In the genomic region with DNA sequence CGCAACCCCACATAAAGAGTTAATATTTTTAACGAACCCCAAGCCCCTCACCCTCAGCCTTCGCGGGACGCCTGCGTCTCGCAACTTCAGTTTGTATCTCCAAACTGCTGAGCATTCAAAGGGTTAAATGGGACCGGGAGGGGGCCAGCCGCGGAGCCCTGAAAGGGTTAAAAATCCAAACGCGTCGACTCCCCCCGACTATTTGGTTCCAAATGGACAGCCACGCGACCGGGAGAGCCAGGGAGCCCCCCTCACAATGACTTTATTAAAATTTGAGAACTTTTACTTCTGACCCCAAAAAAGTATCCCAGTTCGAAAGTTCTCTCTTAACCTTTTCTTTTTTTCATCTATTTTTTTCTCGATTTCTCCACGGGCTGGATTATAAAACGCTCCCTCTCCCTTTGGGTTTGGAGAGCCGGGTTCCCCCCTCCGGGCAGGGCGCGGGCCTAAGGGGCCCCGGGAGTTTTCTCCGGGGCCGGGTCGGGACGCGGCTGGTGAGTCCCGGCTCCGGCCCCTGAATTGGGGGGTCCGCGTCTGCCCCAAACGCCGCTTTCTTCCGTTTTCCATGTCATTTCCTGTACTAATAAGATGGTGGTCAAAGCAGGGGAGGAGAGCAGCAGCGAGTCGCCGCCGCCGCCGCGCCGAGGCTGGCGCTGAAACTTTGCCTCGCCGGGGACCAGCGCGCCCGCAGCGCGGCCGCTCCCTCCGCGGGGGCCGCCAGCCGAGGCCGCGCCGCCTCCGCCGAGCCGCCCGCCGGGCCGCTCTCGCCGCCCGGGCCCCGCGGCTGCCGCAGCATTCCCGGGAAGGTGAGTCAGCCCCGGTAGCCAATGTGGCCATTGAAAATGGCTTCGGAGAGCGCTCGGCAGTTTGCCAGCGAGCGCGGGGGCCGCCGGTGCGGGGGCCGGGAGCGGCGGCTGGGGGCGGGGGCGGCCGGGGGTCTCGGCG, we compare ENCODE assay signal across 8 cellular contexts. TPM values are rescaled to one million over a fixed set of nuclear protein-coding genes. Genes with fewer than 3 reads are reported as not detected.
DNase-seq lines count a peak whose midpoint lies in the region; ATAC-seq and TF ChIP-seq lines count a peak whose summit lies in the region.

A gene (plus strand): TSS at position 568 of the 945 bp plus-strand sequence. CDS start 35,128 bp downstream, outside the sequence.

- TF ChIP-seq CTCF in mammary epithelial cell (conservative IDR thresholded peaks at IDR 0.05 in 1 of 2, IDR thresholded peaks at IDR 0.05 in 1 of 2; ENCODE audit: extremely low read depth in 1 of 2, insufficient read depth in 1 of 2, low read depth in 1 of 2, low read length in 2 of 2) = no peak

- CTCF ChIA-PET in mammary epithelial cell (lab: Charles Lee; ENCODE audit: low non-redundant PET) = interaction anchor here (0.6 kb wide), 1 partner anchor 10 kb away, joined by 5 read pairs; no protein-coding TSS in a partner anchor

- peak; percentile 24 for ATAC-seq in GM21717 (IDR thresholded peaks at IDR 0.05; ENCODE audit: unreplicated experiment)

- H3K4me1 ChIP-seq in mammary epithelial cell (ENCODE audit: insufficient read depth, low read length) (peaks cover 10% of the 10 kb centered on the region), skeletal muscle tissue (ENCODE audit: control insufficient read depth in 3 of 3, insufficient read depth in 3 of 3, low read length in 3 of 3) (peaks cover 20 to 23% (median 22%) of the 10 kb centered on the region in 3 donors)

- DNase-seq in HuH-7.5 (ENCODE audit: low spot score) (peak; percentile 46), T-helper 9 cell (peak; percentile 49), mammary epithelial cell (peak; percentile 70), iPS-NIHi7 (ENCODE audit: extremely low spot score) (peak; percentile 75), NCI-H774 (lab: John Stamatoyannopoulos, UW) (no peak)

- H3K9ac ChIP-seq in mammary epithelial cell (ENCODE audit: insufficient read depth, low read length) = peak within 1 kb of the TSS; percentile 48
- H3K9ac ChIP-seq in skeletal muscle tissue (ENCODE audit: low read depth in 1 of 3, low read length in 3 of 3) = peak within 1 kb of the TSS; percentile 84 to 93 (median 85)

- H3K36me3 ChIP-seq in mammary epithelial cell (ENCODE audit: insufficient read depth, low read length) = no peaks in the 10 kb centered on the region
- H3K36me3 ChIP-seq in skeletal muscle tissue (ENCODE audit: control insufficient read depth in 3 of 3, insufficient read depth in 3 of 3, low read length in 3 of 3) = no peaks in the 10 kb centered on the region

- H3K27me3 ChIP-seq in mammary epithelial cell (ENCODE audit: insufficient read depth, low read length) = no peaks in the 10 kb centered on the region
- no peaks in the 10 kb centered on the region for H3K27me3 ChIP-seq in skeletal muscle tissue (ENCODE audit: control insufficient read depth in 3 of 3, insufficient read depth in 3 of 3, low read length in 3 of 3)

- H4K20me1 ChIP-seq in mammary epithelial cell (ENCODE audit: insufficient read depth, low read length) = peaks cover 2% of the 10 kb centered on the region

- BruUV-seq in mammary epithelial cell (replicated peaks; lab: Mats Ljungman, UMichigan) = TSS peak; percentile 80

- peak within 1 kb of the TSS; percentile 94 for H2AFZ ChIP-seq in mammary epithelial cell (ENCODE audit: low read depth, low read length)

- 4% methylated on average over 27 of the region's 93 CpGs for WGBS in mammary epithelial cell (ENCODE audit: low coverage, missing lambda C conversion rate)

- in situ Hi-C loops in mammary epithelial cell (cut with MboI; ENCODE audit: low sequenced_read_pairs in 2 of 2) = no loop called here

- dilution Hi-C loops in mammary epithelial cell (cut with HindIII; ENCODE audit: low sequenced_read_pairs) = no loop called here

- H3K4me3 ChIP-seq in GM08714 (ENCODE audit: low read length) (peak within 1 kb of the TSS; percentile 62), mammary epithelial cell (replicated peaks in 1 of 3; ENCODE audit: insufficient read depth in 1 of 3, low read depth in 2 of 3, low read length in 3 of 3) (peak within 1 kb of the TSS; percentile 63 to 87 (median 69)), skeletal muscle tissue (ENCODE audit: low read length in 3 of 3) (peak within 1 kb of the TSS; percentile 91 to 95 (median 95))

- peak within 1 kb of the TSS; percentile 77 for H3K4me2 ChIP-seq in mammary epithelial cell (ENCODE audit: insufficient read depth, low read depth, low read length)

- H3K27ac ChIP-seq in mammary epithelial cell (ENCODE audit: insufficient read depth, low read depth, low read length) (peak within 1 kb of the TSS; percentile 72), skeletal muscle tissue (ENCODE audit: low read depth, low read length) (peak within 1 kb of the TSS; percentile 91)

- no peaks in the 10 kb centered on the region for H3K79me2 ChIP-seq in mammary epithelial cell (ENCODE audit: insufficient read depth, low read length)

- H3K9me3 ChIP-seq in mammary epithelial cell (replicated peaks; ENCODE audit: insufficient read depth, low read length) = no peaks in the 10 kb centered on the region
- no peaks in the 10 kb centered on the region for H3K9me3 ChIP-seq in skeletal muscle tissue (ENCODE audit: control insufficient read depth in 3 of 3, low read length in 3 of 3)

- intact Hi-C loops in mammary epithelial cell (cut with micrococcal nuclease) = loop anchor here (1.0 kb wide), 1 partner anchor 34 kb away; no protein-coding TSS in a partner anchor

RNA-seq across cellular contexts. Expression of the gene that starts here (rescaled TPM):
- 1 to 10 TPM; 3.3 to 3.4 TPM for total RNA-seq in mammary epithelial cell
- polyA plus RNA-seq in mammary epithelial cell = 1.7 TPM
- polyA minus RNA-seq in mammary epithelial cell = 4.2 TPM
- 9.4 TPM for total RNA-seq in skeletal muscle tissue
